In genomic region chr9:105912868-105913516, GRCh38 we compare ENCODE assay signal across 15 cellular contexts.
DNase-seq lines count a peak whose midpoint lies in the region; ATAC-seq, FAIRE-seq and TF ChIP-seq lines count a peak whose summit lies in the region.
"Had no signal": no experiment of that assay in that cellular context is flagged by ENCODE, and none has a peak within 500 bp of the region (broad histone marks: within the 10 kb centered on the region; RNA-seq: fewer than 3 reads in every experiment).

No MANE protein-coding gene starts in this region.

- H3K79me2 ChIP-seq in neural progenitor cell (ENCODE audit: low read depth) = no peaks in the 10 kb centered on the region
- no peaks in the 10 kb centered on the region for H3K79me2 ChIP-seq in HepG2 (ENCODE audit: insufficient read depth, low read length)

- TF ChIP-seq CTCF in WTC11 (IDR thresholded peaks at IDR 0.05) (no peak), neural progenitor cell (IDR thresholded peaks at IDR 0.05) (no peak), HepG2 (CRISPR knock-in tag; IDR thresholded peaks at IDR 0.05) (no peak), GM10248 (IDR thresholded peaks at IDR 0.05; ENCODE audit: control extremely low read depth, extremely low read depth, low read depth, missing control alignments) (no peak)

- peak overlapping the region; percentile 97 for H3K27ac ChIP-seq in neural progenitor cell
- H3K27ac ChIP-seq in HepG2 (ENCODE audit: extremely low read length, insufficient read depth, low read length) = no peak overlapping the region

- no peaks in the 10 kb centered on the region for H3K27me3 ChIP-seq in neural progenitor cell
- no peaks in the 10 kb centered on the region for H3K27me3 ChIP-seq in HepG2 (ENCODE audit: control insufficient read depth in 1 of 2, insufficient read depth in 2 of 2, low read length in 2 of 2)

- peak overlapping the region; percentile 30 for H3K4me2 ChIP-seq in neural progenitor cell
- H3K4me2 ChIP-seq in HepG2 (ENCODE audit: low read depth, low read length) = no peak overlapping the region

- H3K4me3 Mint-ChIP-seq in WTC11 (no peak overlapping the region), neural progenitor cell (no peak overlapping the region)
- H3K4me3 Mint-ChIP-seq: activated CD4-positive, alpha-beta T cell treated with anti-CD3 and anti-CD28 coated beads, Interleukin-2, amount 10 ng/mL, durations not matched to agents 24 days and 14 days had no signal

- no peak overlapping the region for H3K4me3 ChIP-seq in neural progenitor cell
- H3K4me3 ChIP-seq in HepG2 (replicated peaks in 1 of 3; ENCODE audit: insufficient read depth in 1 of 3, low read depth in 2 of 3, low read length in 3 of 3) = no peak overlapping the region

- POLR2A ChIA-PET in WTC11 (lab: Charles Lee) (no interaction called here), HepG2 (lab: Yijun Ruan, JAX) (no interaction called here), GM10248 (lab: Yijun Ruan, JAX) (no interaction called here)

- H3K4me1 Mint-ChIP-seq in WTC11 (peaks cover 60% of the 10 kb centered on the region), neural progenitor cell (peaks cover 52% of the 10 kb centered on the region)
- H3K4me1 Mint-ChIP-seq: activated CD4-positive, alpha-beta T cell treated with anti-CD3 and anti-CD28 coated beads, Interleukin-2, amount 10 ng/mL, durations not matched to agents 24 days and 14 days had no signal

- no peak for FAIRE-seq in HepG2 (lab: Jason Lieb, UNC)
- FAIRE-seq: G401.6 had no signal

- TF ChIP-seq RAD21 in HepG2 (CRISPR knock-in tag; IDR thresholded peaks at IDR 0.05) = no peak

- TF ChIP-seq POLR2A in HepG2 (IDR thresholded peaks at IDR 0.05; ENCODE audit: insufficient read depth in 1 of 2, low read depth in 2 of 2, low read length in 2 of 2) = no peak

- DNase-seq in EH (ENCODE audit: low read depth) (peak; percentile 23), NCI-H1092 treated with DMSO at 0.1 percent for 48 hours (lab: John Stamatoyannopoulos, UW) (peak; percentile 61), WTC11 (ENCODE audit: low spot score) (no peak), neural progenitor cell (ENCODE audit: low spot score) (no peak), HepG2 (ENCODE audit: low spot score) (no peak), GM10248 (ENCODE audit: extremely low spot score) (no peak)
- DNase-seq: activated CD4-positive, alpha-beta T cell treated with anti-CD3 and anti-CD28 coated beads, Interleukin-2, amount 10 ng/mL, durations not matched to agents 24 days and 14 days; activated T-cell treated with anti-CD3 and anti-CD28 coated beads, Interleukin-2, amount 50 U/mL, for 48 hours; cerebellar nuclear complex; NCI-H446 treated with DMSO at 0.1 percent for 48 hours; posterior cingulate gyrus; T-helper 9 cell had no signal

- no peaks in the 10 kb centered on the region for H3K9me3 ChIP-seq in neural progenitor cell (ENCODE audit: low read depth)
- H3K9me3 ChIP-seq in HepG2 (ENCODE audit: low read length) = no peaks in the 10 kb centered on the region

- no TSS peak for BruUV-seq in HepG2 (replicated peaks; lab: Mats Ljungman, UMichigan)

- ATAC-seq in WTC11 = no peak
- no peak for ATAC-seq in GM19467 (IDR thresholded peaks at IDR 0.05; ENCODE audit: unreplicated experiment)
- no peak for ATAC-seq in HepG2
- ATAC-seq in HG03469 (IDR thresholded peaks at IDR 0.05; ENCODE audit: unreplicated experiment) = no peak

- H3K27me3 Mint-ChIP-seq in WTC11 (ENCODE audit: low read depth) = no peaks in the 10 kb centered on the region; the same call in 1 of the 2 replicates
- H3K27me3 Mint-ChIP-seq in neural progenitor cell (ENCODE audit: insufficient read depth, low read depth) = no peaks in the 10 kb centered on the region
- H3K27me3 Mint-ChIP-seq: activated CD4-positive, alpha-beta T cell treated with anti-CD3 and anti-CD28 coated beads, Interleukin-2, amount 10 ng/mL, durations not matched to agents 24 days and 14 days had no signal

- WGBS in HepG2 (ENCODE audit: low lambda C conversion rate) = 48% methylated on average over 8 of the region's 8 CpGs

- H3K9me3 Mint-ChIP-seq in WTC11 (peaks cover 23% of the 10 kb centered on the region), neural progenitor cell (peaks cover 11% of the 10 kb centered on the region)
- H3K9me3 Mint-ChIP-seq: activated CD4-positive, alpha-beta T cell treated with anti-CD3 and anti-CD28 coated beads, Interleukin-2, amount 10 ng/mL, durations not matched to agents 24 days and 14 days had no signal

- H3K4me1 ChIP-seq in neural progenitor cell (peaks cover 39% of the 10 kb centered on the region), HepG2 (ENCODE audit: insufficient read depth, low read length) (peaks cover 17% of the 10 kb centered on the region)

- no peaks in the 10 kb centered on the region for H4K20me1 ChIP-seq in neural progenitor cell (ENCODE audit: low read depth)
- H4K20me1 ChIP-seq in HepG2 (ENCODE audit: insufficient read depth, low read length) = no peaks in the 10 kb centered on the region

- H3K27ac Mint-ChIP-seq in WTC11 = peak overlapping the region; percentile 91
- no peak overlapping the region for H3K27ac Mint-ChIP-seq in neural progenitor cell
- H3K27ac Mint-ChIP-seq: activated CD4-positive, alpha-beta T cell treated with anti-CD3 and anti-CD28 coated beads, Interleukin-2, amount 10 ng/mL, durations not matched to agents 24 days and 14 days had no signal

- H3K36me3 ChIP-seq in neural progenitor cell (no peaks in the 10 kb centered on the region), HepG2 (replicated peaks in 1 of 2; ENCODE audit: control insufficient read depth in 1 of 2, insufficient read depth in 2 of 2, low read length in 2 of 2) (no peaks in the 10 kb centered on the region)

- H3K9ac ChIP-seq in neural progenitor cell = no peak overlapping the region
- no peak overlapping the region for H3K9ac ChIP-seq in HepG2 (ENCODE audit: insufficient read depth, low read depth, low read length)

- H3K36me3 Mint-ChIP-seq in WTC11 = peaks cover 13% of the 10 kb centered on the region
- H3K36me3 Mint-ChIP-seq in neural progenitor cell = peaks cover 3% of the 10 kb centered on the region

- intact Hi-C loops in HepG2 (cut with micrococcal nuclease; ENCODE audit: unreplicated experiment) = no loop called here

- H3F3A ChIP-seq in neural progenitor cell (ENCODE audit: low read depth) = peaks cover 25% of the 10 kb centered on the region

- H2AFZ ChIP-seq in neural progenitor cell (replicated peaks) = peak overlapping the region; percentile 45
- H2AFZ ChIP-seq in HepG2 (ENCODE audit: low read length) = no peak overlapping the region

- TF ChIP-seq EP300 in HepG2 (IDR thresholded peaks at IDR 0.05; ENCODE audit: low read depth in 2 of 2, low read length in 2 of 2) = no peak
- no peak for TF ChIP-seq EP300 in HepG2 (CRISPR knock-in tag; IDR thresholded peaks at IDR 0.05; ENCODE audit: borderline replicate concordance)

- CTCF ChIA-PET in WTC11 (lab: Charles Lee) = no interaction called here
- CTCF ChIA-PET in HepG2 (lab: Yijun Ruan, JAX; ENCODE audit: low intra/inter-chr PET ratio, low total read pairs) = no interaction called here
- CTCF ChIA-PET in GM10248 (lab: Yijun Ruan, JAX) = interaction anchor here (2.1 kb wide), 1 partner anchor 31 kb away, joined by 9 read pairs; no protein-coding TSS in a partner anchor

- in situ Hi-C loops in HepG2 (cut with HindIII; ENCODE audit: extremely low pct_ligation_motif_present, low pct_unique_long_range_greater_than_20kb) = loop anchor here (25.0 kb wide), 1 partner anchor 1249 kb away; no protein-coding TSS in a partner anchor

TF ChIP-seq in WTC11, 78 proteins besides CTCF, POLR2A, EP300 and RAD21 (continues in another document):
- TF ChIP-seq FOXK1 (CRISPR knock-in tag; IDR thresholded peaks at IDR 0.05) = no peak

TF ChIP-seq in HepG2, 621 proteins besides CTCF, POLR2A, EP300 and RAD21:
- TF ChIP-seq, protein P1, sequence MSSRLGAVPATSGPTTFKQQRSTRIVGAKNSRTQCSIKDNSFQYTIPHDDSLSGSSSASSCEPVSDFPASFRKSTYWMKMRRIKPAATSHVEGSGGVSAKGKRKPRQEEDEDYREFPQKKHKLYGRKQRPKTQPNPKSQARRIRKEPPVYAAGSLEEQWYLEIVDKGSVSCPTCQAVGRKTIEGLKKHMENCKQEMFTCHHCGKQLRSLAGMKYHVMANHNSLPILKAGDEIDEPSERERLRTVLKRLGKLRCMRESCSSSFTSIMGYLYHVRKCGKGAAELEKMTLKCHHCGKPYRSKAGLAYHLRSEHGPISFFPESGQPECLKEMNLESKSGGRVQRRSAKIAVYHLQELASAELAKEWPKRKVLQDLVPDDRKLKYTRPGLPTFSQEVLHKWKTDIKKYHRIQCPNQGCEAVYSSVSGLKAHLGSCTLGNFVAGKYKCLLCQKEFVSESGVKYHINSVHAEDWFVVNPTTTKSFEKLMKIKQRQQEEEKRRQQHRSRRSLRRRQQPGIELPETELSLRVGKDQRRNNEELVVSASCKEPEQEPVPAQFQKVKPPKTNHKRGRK (CRISPR knock-in tag; IDR thresholded peaks at IDR 0.05) = no peak
- TF ChIP-seq ZNF790 (CRISPR knock-in tag; IDR thresholded peaks at IDR 0.05; ENCODE audit: borderline replicate concordance) = no peak
- TF ChIP-seq ZFP36L1 (CRISPR knock-in tag; IDR thresholded peaks at IDR 0.05) = no peak
- no peak for TF ChIP-seq DMAP1 (CRISPR knock-in tag; IDR thresholded peaks at IDR 0.05)
- TF ChIP-seq PHF5A (CRISPR knock-in tag; IDR thresholded peaks at IDR 0.05; ENCODE audit: low read depth, unreplicated experiment) = no peak
- no peak for TF ChIP-seq ZBTB8A (CRISPR knock-in tag; IDR thresholded peaks at IDR 0.05; ENCODE audit: borderline replicate concordance, low read depth)
- no peak for TF ChIP-seq ZNF281 (CRISPR knock-in tag; IDR thresholded peaks at IDR 0.05; ENCODE audit: borderline replicate concordance)

Comparison
In these comparisons a context has a peak if more than half of its experiments do, and no peak if none do; other contexts are left out.
1. DNase-seq: peak in EH (single experiment) and NCI-H1092 treated with DMSO at 0.1 percent for 48 hours (single experiment); none in WTC11 (single experiment), neural progenitor cell (single experiment), HepG2 (single experiment) and GM10248 (single experiment).